Comparison of ENCODE assay signal across 8 cellular contexts in the genomic region with DNA sequence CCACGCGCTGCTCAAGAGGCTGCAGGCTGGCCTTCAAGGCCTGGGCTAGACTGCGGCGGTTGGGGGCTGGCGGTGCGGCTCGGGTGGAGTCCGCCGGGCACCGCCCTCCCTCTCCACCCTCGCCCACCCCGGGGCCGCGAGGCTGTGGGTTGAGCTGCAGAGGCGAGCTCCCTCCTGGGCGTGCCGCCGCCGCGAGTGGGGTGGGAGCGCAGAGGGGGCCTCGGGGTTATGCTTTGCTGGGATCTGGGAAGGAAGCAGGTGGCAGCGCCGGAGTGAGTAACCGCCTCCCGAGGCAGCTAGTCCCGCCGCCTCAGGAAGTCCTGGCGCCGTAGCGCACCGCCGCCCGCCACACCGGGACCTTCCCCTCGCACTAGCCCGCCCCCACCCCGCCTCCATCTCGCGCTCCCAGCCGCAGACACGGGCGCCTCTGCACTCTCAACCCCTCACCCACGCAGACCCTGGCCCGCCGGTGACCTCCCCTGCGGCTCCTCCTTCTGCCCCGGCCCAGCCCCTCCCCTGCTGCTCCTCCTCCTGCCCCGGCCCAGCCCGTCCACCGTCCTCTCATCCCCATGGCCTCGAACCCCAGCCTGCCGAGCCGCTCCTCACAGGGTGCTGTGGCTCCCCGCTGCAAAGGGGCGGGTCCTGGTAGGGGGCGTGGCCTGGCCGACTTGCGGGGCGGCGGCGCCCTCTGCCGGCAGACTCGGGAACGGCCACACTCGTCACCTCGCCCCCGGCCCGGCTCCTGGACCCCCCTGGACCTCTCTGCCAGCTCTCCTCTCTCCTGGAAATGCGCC. TPM values are rescaled to one million over a fixed set of nuclear protein-coding genes. Genes with fewer than 3 reads are reported as not detected.
A peak's percentile ranks its signal among the peaks of the same experiment; 100 is the strongest.
DNase-seq lines count a peak whose midpoint lies in the region; TF ChIP-seq lines count a peak whose summit lies in the region.

No MANE protein-coding gene starts in this region.

- H3K79me2 ChIP-seq in KMS-11 (ENCODE audit: insufficient read depth, low read depth): no peaks in the 10 kb centered on the region

- no peaks in the 10 kb centered on the region for H4K20me1 ChIP-seq in KMS-11 (ENCODE audit: insufficient read depth)

- H3K9ac ChIP-seq in KMS-11: peak overlapping the region; percentile 39; the same call in 1 of the 2 replicates

- 0 out of 2 replicates have a peak overlapping the region, but pooled peaks have one; percentile 63 for H3K27ac ChIP-seq in KMS-11
- H3K27ac ChIP-seq in temporal lobe (ENCODE audit: low read depth, low read length): peak overlapping the region; percentile 63

- DNase-seq in NCI-H524 (lab: John Stamatoyannopoulos, UW) (peak; percentile 43 to 73), NCI-H524 treated with DMSO at 0.1 percent for 48 hours (lab: John Stamatoyannopoulos, UW) (no peak), SHP77 (lab: John Stamatoyannopoulos, UW) (peak; percentile 64 to 71), globus pallidus (ENCODE audit: low spot score) (peak; percentile 67), occipital lobe (lab: John Stamatoyannopoulos, UW) (peak; percentile 71)
- peak; percentile 86 for DNase-seq in activated gamma-delta T cell treated with anti-CD3 and anti-CD28 coated beads, Interleukin-2, amount 50 U/mL, for 16 hours (ENCODE audit: low read depth)

- peaks cover 29% of the 10 kb centered on the region for H3K4me1 ChIP-seq in KMS-11 (ENCODE audit: low read depth, poor library complexity, severe bottlenecking)

- H3K27me3 ChIP-seq in KMS-11 (ENCODE audit: insufficient read depth, low read depth): no peaks in the 10 kb centered on the region

- H2AFZ ChIP-seq in KMS-11 (ENCODE audit: low read depth): peak overlapping the region; percentile 96

- no peak overlapping the region for H3K4me3 ChIP-seq in KMS-11 (IDR thresholded peaks at IDR 0.05; ENCODE audit: insufficient read depth, low read depth, low read length)

- H3K36me3 ChIP-seq in KMS-11 (ENCODE audit: insufficient read depth): no peaks in the 10 kb centered on the region

- peak overlapping the region; percentile 79 for H3K4me2 ChIP-seq in KMS-11

- TF ChIP-seq CTCF in KMS-11 (conservative IDR thresholded peaks at IDR 0.05; ENCODE audit: low read depth, low read length): peak; percentile 89

RNA-seq across cellular contexts. Expression of gene TAMALIN, which starts 16.6 kb away (rescaled TPM):
- 1.6 TPM for total RNA-seq in occipital lobe
- 1.5 TPM for total RNA-seq in temporal lobe

RNA-seq across cellular contexts. Expression of gene NR4A1, which starts 27.9 kb away (rescaled TPM):
- total RNA-seq in occipital lobe (5.8 TPM), temporal lobe (10.1 TPM)

RNA-seq across cellular contexts. Expression of gene ATG101, which starts 46.4 kb away (rescaled TPM):
- total RNA-seq in occipital lobe (19.5 TPM), temporal lobe (15.0 TPM)

RNA-seq across cellular contexts. Expression of gene SMIM41, which starts 56.1 kb away (rescaled TPM):
- total RNA-seq in occipital lobe: not detected
- not detected for total RNA-seq in temporal lobe
